8 cellular contexts compared by ENCODE assay signal in the genomic region with DNA sequence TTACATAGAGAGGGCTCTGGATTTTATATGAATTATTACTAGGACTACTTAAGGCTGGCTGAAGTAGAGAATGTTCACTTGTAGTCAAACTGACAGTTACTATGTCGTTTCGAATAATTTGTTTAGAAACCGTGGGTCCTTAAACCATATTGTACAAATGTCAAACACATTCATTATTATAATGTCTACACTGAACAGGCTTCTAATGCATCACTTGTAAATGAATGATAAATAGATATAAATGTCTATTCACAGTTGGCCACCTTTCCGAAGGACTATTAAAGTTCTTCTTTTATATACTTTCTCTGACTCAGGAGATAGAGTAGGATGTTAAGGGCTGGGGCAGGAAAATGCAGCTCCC.
"Had no signal": no experiment of that assay in that cellular context is flagged by ENCODE, and none has a peak within 500 bp of the region (broad histone marks: within the 10 kb centered on the region; RNA-seq: fewer than 3 reads in every experiment).

No MANE protein-coding gene starts in this region.

- H2AFZ ChIP-seq: GM23248, GM23338 had no signal

- DNase-seq: GM23248, GOT3, H7, H9, HCEC 1CT, HFFc6 had no signal

- H3K27ac ChIP-seq: GM23248 had no signal

- H3K4me1 Mint-ChIP-seq: GM23338, H9 had no signal

- H3K9me3 Mint-ChIP-seq: GM23338, H9, HFFc6 had no signal

- H3K4me2 ChIP-seq: GM23338 had no signal

- H3K9ac ChIP-seq: GM23248 had no signal

- H3K27ac Mint-ChIP-seq: GM23338, H9, HFFc6 had no signal

- H3K4me3 Mint-ChIP-seq: GM23338, H9, HFFc6 had no signal

- ATAC-seq: GM23338, HCT116 had no signal

- H3K4me3 ChIP-seq: GM23248, GM23338 had no signal
